In the genomic region with DNA sequence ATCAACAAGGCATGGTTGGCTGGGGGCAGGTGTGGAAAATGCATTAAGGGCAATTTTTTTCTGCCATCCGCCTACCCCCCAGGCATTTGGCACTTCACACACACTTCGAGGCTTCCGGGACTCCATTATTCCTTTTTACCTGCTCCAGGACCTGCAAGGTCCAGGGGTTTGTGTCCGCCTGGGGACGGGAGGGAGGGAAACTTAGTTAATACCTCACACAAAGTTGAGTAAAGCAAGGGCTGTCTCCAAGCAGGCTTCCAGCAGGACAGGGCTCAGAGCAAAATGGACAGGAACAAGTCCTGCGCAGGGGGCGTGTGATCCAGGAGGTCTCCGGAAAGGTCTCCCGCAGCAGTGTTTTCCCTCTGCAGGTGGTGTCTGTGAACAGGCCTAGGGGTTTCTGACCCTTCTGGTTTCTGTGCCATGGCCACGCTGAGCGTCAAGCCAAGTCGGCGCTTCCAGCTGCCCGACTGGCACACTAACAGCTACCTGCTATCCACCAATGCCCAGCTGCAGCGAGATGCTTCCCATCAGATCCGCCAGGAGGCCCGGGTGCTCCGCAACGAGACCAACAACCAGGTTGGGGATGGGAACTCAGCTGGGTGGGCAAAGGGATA, we compare ENCODE assay signal across 1 cellular context.
A peak's percentile ranks its signal among the peaks of the same experiment; 100 is the strongest.
TF ChIP-seq lines count a peak whose summit lies in the region.

No MANE protein-coding gene starts in this region.

TF ChIP-seq in H1, 55 proteins besides CTCF, POLR2A, EP300 and RAD21:
- TF ChIP-seq KDM4A (IDR thresholded peaks at IDR 0.05; ENCODE audit: low read depth, low read length, severe bottlenecking) (peak; percentile 2), HDAC6 (IDR thresholded peaks at IDR 0.05; ENCODE audit: low read depth, low read length) (no peak), KDM5A (IDR thresholded peaks at IDR 0.05; ENCODE audit: low read length) (no peak), TBP (IDR thresholded peaks at IDR 0.05; ENCODE audit: low read depth, low read length) (no peak), CHD7 (IDR thresholded peaks at IDR 0.05; ENCODE audit: insufficient replicate concordance, low read length) (no peak), CTBP2 (IDR thresholded peaks at IDR 0.05; ENCODE audit: borderline replicate concordance, insufficient read depth, insufficient read length, low read length) (no peak), PHF8 (conservative IDR thresholded peaks at IDR 0.05; ENCODE audit: low read depth, low read length) (no peak), MAFK (IDR thresholded peaks at IDR 0.05; ENCODE audit: low read depth, low read length) (no peak)
